16 cellular contexts compared by ENCODE assay signal in genomic region chr20:32565735-32566032, GRCh38. TPM values are rescaled to one million over a fixed set of nuclear protein-coding genes. Genes with fewer than 3 reads are reported as not detected.
DNase-seq lines count a peak whose midpoint lies in the region; ATAC-seq and TF ChIP-seq lines count a peak whose summit lies in the region.
"Had no signal": no experiment of that assay in that cellular context is flagged by ENCODE, and none has a peak within 500 bp of the region (broad histone marks: within the 10 kb centered on the region; RNA-seq: fewer than 3 reads in every experiment).

No MANE protein-coding gene starts in this region.

- H3K4me1 ChIP-seq in stomach = peaks cover 0 to 14% (median 8%) of the 10 kb centered on the region in 4 donors

- TF ChIP-seq EP300 in stomach (IDR thresholded peaks at IDR 0.05) = no peak

- no peaks in the 10 kb centered on the region for H3K27me3 Mint-ChIP-seq in activated naive CD4-positive, alpha-beta T cell treated with anti-CD3 and anti-CD28 coated beads for 36 hours (ENCODE audit: low read depth)
- H3K27me3 Mint-ChIP-seq in IgD-negative memory B cell (no peaks in the 10 kb centered on the region), nephron (ENCODE audit: low read depth) (no peaks in the 10 kb centered on the region)
- peaks cover 4% of the 10 kb centered on the region for H3K27me3 Mint-ChIP-seq in dendritic cell treated with granulocyte-macrophage colony-stimulating factor and Interleukin-4, amounts not matched to agents 40 ng/mL and 50 ng/mL, for 4 days

- no peak overlapping the region for H3K4me3 ChIP-seq in stomach

- H3K36me3 ChIP-seq in stomach = no peaks in the 10 kb centered on the region

- H3K27ac Mint-ChIP-seq in activated naive CD4-positive, alpha-beta T cell treated with anti-CD3 and anti-CD28 coated beads, Interleukin-2, amount 50 U/mL, for 72 hours = peak overlapping the region; percentile 48 to 52
- H3K27ac Mint-ChIP-seq in activated naive CD4-positive, alpha-beta T cell treated with anti-CD3 and anti-CD28 coated beads for 36 hours = no peak overlapping the region
- H3K27ac Mint-ChIP-seq in IgD-negative memory B cell (peak overlapping the region in 2 of 3 donors; percentile 16 to 76), nephron (peak overlapping the region in 2 of 3 experiments; percentile 24 to 59)
- H3K27ac Mint-ChIP-seq in dendritic cell treated with granulocyte-macrophage colony-stimulating factor and Interleukin-4, amounts not matched to agents 40 ng/mL and 50 ng/mL, for 4 days = peak overlapping the region; percentile 79

- no peak overlapping the region for H3K4me3 Mint-ChIP-seq in activated naive CD4-positive, alpha-beta T cell treated with anti-CD3 and anti-CD28 coated beads for 36 hours
- H3K4me3 Mint-ChIP-seq in IgD-negative memory B cell (no peak overlapping the region), nephron (no peak overlapping the region)
- H3K4me3 Mint-ChIP-seq in dendritic cell treated with granulocyte-macrophage colony-stimulating factor and Interleukin-4, amounts not matched to agents 40 ng/mL and 50 ng/mL, for 4 days = no peak overlapping the region

- H3K4me1 Mint-ChIP-seq in activated naive CD4-positive, alpha-beta T cell treated with anti-CD3 and anti-CD28 coated beads for 36 hours (ENCODE audit: low read depth) = peaks cover 32% of the 10 kb centered on the region
- H3K4me1 Mint-ChIP-seq in IgD-negative memory B cell (peaks cover 5 to 11% (median 6%) of the 10 kb centered on the region in 3 donors), nephron (peaks cover 37% of the 10 kb centered on the region)
- H3K4me1 Mint-ChIP-seq in dendritic cell treated with granulocyte-macrophage colony-stimulating factor and Interleukin-4, amounts not matched to agents 40 ng/mL and 50 ng/mL, for 4 days (ENCODE audit: low read depth) = peaks cover 26% of the 10 kb centered on the region

- H3K9me3 Mint-ChIP-seq in activated naive CD4-positive, alpha-beta T cell treated with anti-CD3 and anti-CD28 coated beads, Interleukin-2, amount 50 U/mL, for 72 hours = no peaks in the 10 kb centered on the region
- H3K9me3 Mint-ChIP-seq in activated naive CD4-positive, alpha-beta T cell treated with anti-CD3 and anti-CD28 coated beads for 36 hours = no peaks in the 10 kb centered on the region
- no peaks in the 10 kb centered on the region for H3K9me3 Mint-ChIP-seq in IgD-negative memory B cell
- H3K9me3 Mint-ChIP-seq in dendritic cell treated with granulocyte-macrophage colony-stimulating factor and Interleukin-4, amounts not matched to agents 40 ng/mL and 50 ng/mL, for 4 days = no peaks in the 10 kb centered on the region
- H3K9me3 Mint-ChIP-seq in nephron = no peaks in the 10 kb centered on the region

- no peak for DNase-seq in activated naive CD4-positive, alpha-beta T cell treated with anti-CD3 and anti-CD28 coated beads, Interleukin-2, amount 50 U/mL, for 72 hours (ENCODE audit: low spot score in 2 of 2)
- no peak for DNase-seq in activated naive CD4-positive, alpha-beta T cell treated with anti-CD3 and anti-CD28 coated beads for 36 hours
- DNase-seq in NCI-H2081 treated with DMSO at 0.1 percent for 48 hours (lab: John Stamatoyannopoulos, UW) (no peak), stomach (no peak), NCI-H146 (lab: John Stamatoyannopoulos, UW) (no peak)
- DNase-seq: DMS53; IMR-90; NCI-H1930; NCI-H2171; NCI-H446 treated with DMSO at 0.1 percent for 48 hours; NK-92 treated with Interleukin-12 subunit alpha and Interleukin-12 subunit beta, amount 100 ng/mL, for 24 hours; OCI-M1; SIG-M5 had no signal

- H3K27me3 ChIP-seq in stomach = peaks cover 0 to 3% (median 0%) of the 10 kb centered on the region in 3 donors

- H3K27ac ChIP-seq in stomach = no peak overlapping the region

- WGBS in stomach, 5 donors = 85 to 93% (median 88%) methylated on average over 5 of the region's 5 CpGs

- CTCF ChIA-PET in activated naive CD4-positive, alpha-beta T cell treated with anti-CD3 and anti-CD28 coated beads for 36 hours (lab: Charles Lee) = interaction anchor here (0.6 kb wide), 1 partner anchor 239 kb away, joined by 4 read pairs; no protein-coding TSS in a partner anchor

- intact Hi-C loops in activated naive CD4-positive, alpha-beta T cell treated with anti-CD3 and anti-CD28 coated beads for 36 hours (cut with micrococcal nuclease) = no loop called here
- intact Hi-C loops in dendritic cell treated with granulocyte-macrophage colony-stimulating factor and Interleukin-4, amounts not matched to agents 40 ng/mL and 50 ng/mL, for 4 days (cut with micrococcal nuclease) = no loop called here
- intact Hi-C loops in stomach (cut with DNase I; ENCODE audit: low total_unique reads) = no loop called here

- H3K9me3 ChIP-seq in stomach = no peaks in the 10 kb centered on the region

- TF ChIP-seq POLR2A in stomach (IDR thresholded peaks at IDR 0.05) = no peak

- ATAC-seq in activated naive CD4-positive, alpha-beta T cell treated with anti-CD3 and anti-CD28 coated beads, Interleukin-2, amount 50 U/mL, for 72 hours = no peak

- TF ChIP-seq CTCF in nephron (IDR thresholded peaks at IDR 0.05; ENCODE audit: unreplicated experiment in 3 of 3) (no peak), stomach (IDR thresholded peaks at IDR 0.05) (no peak)

- H3K36me3 Mint-ChIP-seq in activated naive CD4-positive, alpha-beta T cell treated with anti-CD3 and anti-CD28 coated beads, Interleukin-2, amount 50 U/mL, for 72 hours = no peaks in the 10 kb centered on the region
- H3K36me3 Mint-ChIP-seq in activated naive CD4-positive, alpha-beta T cell treated with anti-CD3 and anti-CD28 coated beads for 36 hours (ENCODE audit: low read depth) = no peaks in the 10 kb centered on the region
- H3K36me3 Mint-ChIP-seq in IgD-negative memory B cell = peaks cover 4% of the 10 kb centered on the region
- no peaks in the 10 kb centered on the region for H3K36me3 Mint-ChIP-seq in dendritic cell treated with granulocyte-macrophage colony-stimulating factor and Interleukin-4, amounts not matched to agents 40 ng/mL and 50 ng/mL, for 4 days (ENCODE audit: low read depth)
- H3K36me3 Mint-ChIP-seq in nephron (ENCODE audit: low read depth) = no peaks in the 10 kb centered on the region

RNA-seq across cellular contexts. Expression of gene NOL4L, which starts 19.4 kb away (rescaled TPM):
- 10 to 100 TPM; 21.2 to 30.7 TPM for total RNA-seq in activated naive CD4-positive, alpha-beta T cell treated with anti-CD3 and anti-CD28 coated beads, Interleukin-2, amount 50 U/mL, for 72 hours
- 10 to 100 TPM; 24.8 to 29.2 TPM for total RNA-seq in activated naive CD4-positive, alpha-beta T cell treated with anti-CD3 and anti-CD28 coated beads for 36 hours
- polyA plus RNA-seq in IgD-negative memory B cell = 7.3 TPM
- total RNA-seq in stomach = 10 to 100 TPM; 12.5 to 54.0 (median 29.0) TPM
- polyA plus RNA-seq in stomach = 1 to 10 TPM; 3.8 to 8.3 (median 7.6) TPM
